Comparison of ENCODE assay signal across 1 cellular context in genomic region chr9:137168907-137169763, GRCh38.
TF ChIP-seq lines count a peak whose summit lies in the region.

No MANE protein-coding gene starts in this region.

TF ChIP-seq in HepG2, 621 proteins besides CTCF, POLR2A, EP300 and RAD21 (continued from another document):
- TF ChIP-seq FOXP1 (IDR thresholded peaks at IDR 0.05): no peak
- TF ChIP-seq FOXP1 (CRISPR knock-in tag; IDR thresholded peaks at IDR 0.05): no peak
- TF ChIP-seq, protein P1, sequence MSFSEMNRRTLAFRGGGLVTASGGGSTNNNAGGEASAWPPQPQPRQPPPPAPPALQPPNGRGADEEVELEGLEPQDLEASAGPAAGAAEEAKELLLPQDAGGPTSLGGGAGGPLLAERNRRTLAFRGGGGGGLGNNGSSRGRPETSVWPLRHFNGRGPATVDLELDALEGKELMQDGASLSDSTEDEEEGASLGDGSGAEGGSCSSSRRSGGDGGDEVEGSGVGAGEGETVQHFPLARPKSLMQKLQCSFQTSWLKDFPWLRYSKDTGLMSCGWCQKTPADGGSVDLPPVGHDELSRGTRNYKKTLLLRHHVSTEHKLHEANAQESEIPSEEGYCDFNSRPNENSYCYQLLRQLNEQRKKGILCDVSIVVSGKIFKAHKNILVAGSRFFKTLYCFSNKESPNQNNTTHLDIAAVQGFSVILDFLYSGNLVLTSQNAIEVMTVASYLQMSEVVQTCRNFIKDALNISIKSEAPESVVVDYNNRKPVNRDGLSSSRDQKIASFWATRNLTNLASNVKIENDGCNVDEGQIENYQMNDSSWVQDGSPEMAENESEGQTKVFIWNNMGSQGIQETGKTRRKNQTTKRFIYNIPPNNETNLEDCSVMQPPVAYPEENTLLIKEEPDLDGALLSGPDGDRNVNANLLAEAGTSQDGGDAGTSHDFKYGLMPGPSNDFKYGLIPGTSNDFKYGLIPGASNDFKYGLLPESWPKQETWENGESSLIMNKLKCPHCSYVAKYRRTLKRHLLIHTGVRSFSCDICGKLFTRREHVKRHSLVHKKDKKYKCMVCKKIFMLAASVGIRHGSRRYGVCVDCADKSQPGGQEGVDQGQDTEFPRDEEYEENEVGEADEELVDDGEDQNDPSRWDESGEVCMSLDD (CRISPR knock-in tag; IDR thresholded peaks at IDR 0.05; ENCODE audit: borderline replicate concordance): no peak
- no peak for TF ChIP-seq IRF9 (CRISPR knock-in tag; IDR thresholded peaks at IDR 0.05; ENCODE audit: borderline replicate concordance)
